12 cellular contexts compared by ENCODE assay signal in the genomic region with DNA sequence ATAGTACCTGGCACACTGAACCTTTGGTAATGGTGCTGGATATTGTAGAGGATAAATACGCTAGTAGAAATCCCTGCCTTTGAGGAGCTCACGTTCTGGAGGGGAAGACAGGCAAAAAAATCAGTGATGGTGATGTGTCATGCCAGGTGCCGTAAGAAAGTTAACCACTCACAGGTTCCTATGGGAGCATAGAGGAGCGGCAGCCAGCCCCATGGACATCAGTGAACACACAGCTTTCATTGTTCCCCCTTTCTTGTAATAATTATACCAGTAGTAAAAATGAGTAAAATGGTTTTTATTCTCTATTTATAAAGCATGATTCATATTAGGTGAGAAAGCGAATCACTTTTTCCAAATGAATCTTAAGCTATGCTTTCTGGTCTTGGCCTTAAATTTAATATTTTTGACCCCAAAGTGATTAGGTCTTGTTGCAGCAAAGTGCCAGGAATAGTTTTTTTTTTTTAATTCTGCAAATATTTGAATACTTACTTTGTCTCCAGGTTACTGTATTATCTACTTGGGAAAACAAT. TPM values are rescaled to one million over a fixed set of nuclear protein-coding genes. Genes with fewer than 3 reads are reported as not detected.
DNase-seq lines count a peak whose midpoint lies in the region; ATAC-seq and TF ChIP-seq lines count a peak whose summit lies in the region.
"Had no signal": no experiment of that assay in that cellular context is flagged by ENCODE, and none has a peak within 500 bp of the region (broad histone marks: within the 10 kb centered on the region; RNA-seq: fewer than 3 reads in every experiment).

No MANE protein-coding gene starts in this region.

- H3K27ac ChIP-seq in cingulate gyrus (ENCODE audit: low read depth, low read length): peak overlapping the region; percentile 88
- H3K27ac ChIP-seq: prostate gland had no signal

- no peaks in the 10 kb centered on the region for H3K27me3 ChIP-seq in GM06990 (replicated peaks; ENCODE audit: control insufficient read depth, insufficient read depth, low read length)

- H3K36me3 ChIP-seq in GM06990 (ENCODE audit: control insufficient read depth, insufficient read depth, low read length): no peaks in the 10 kb centered on the region
- H3K36me3 ChIP-seq: prostate gland had no signal

- H3K4me3 ChIP-seq in GM06990 (replicated peaks; ENCODE audit: low read depth, low read length): peak overlapping the region; percentile 23
- H3K4me3 ChIP-seq: prostate gland had no signal

- DNase-seq in GM06990 (ENCODE audit: extremely low read depth, insufficient read length): peak; percentile 35
- DNase-seq in mesenteric fat pad (ENCODE audit: low spot score): no peak
- no peak for DNase-seq in AG08395 (ENCODE audit: low spot score)
- DNase-seq in NCI-H446 treated with DMSO at 0.1 percent for 48 hours (lab: John Stamatoyannopoulos, UW): no peak
- DNase-seq: DND-41, foreskin fibroblast, left ventricle myocardium superior had no signal

- ATAC-seq in GM18907 (IDR thresholded peaks at IDR 0.05; ENCODE audit: unreplicated experiment): peak; percentile 29
- ATAC-seq in HG03135 (IDR thresholded peaks at IDR 0.05; ENCODE audit: unreplicated experiment): peak; percentile 40
- ATAC-seq in HG03280 (IDR thresholded peaks at IDR 0.05; ENCODE audit: unreplicated experiment): no peak
- ATAC-seq: left ventricle myocardium superior had no signal

- no peak for TF ChIP-seq CTCF in GM06990 (IDR thresholded peaks at IDR 0.05; ENCODE audit: insufficient read depth, low read length, poor library complexity, severe bottlenecking)

RNA-seq across cellular contexts. Expression of gene UVRAG, which starts 57.9 kb away (rescaled TPM):
- 80.4 TPM for total RNA-seq in mesenteric fat pad
